ENCODE assay signal across 8 cellular contexts in the genomic region with DNA sequence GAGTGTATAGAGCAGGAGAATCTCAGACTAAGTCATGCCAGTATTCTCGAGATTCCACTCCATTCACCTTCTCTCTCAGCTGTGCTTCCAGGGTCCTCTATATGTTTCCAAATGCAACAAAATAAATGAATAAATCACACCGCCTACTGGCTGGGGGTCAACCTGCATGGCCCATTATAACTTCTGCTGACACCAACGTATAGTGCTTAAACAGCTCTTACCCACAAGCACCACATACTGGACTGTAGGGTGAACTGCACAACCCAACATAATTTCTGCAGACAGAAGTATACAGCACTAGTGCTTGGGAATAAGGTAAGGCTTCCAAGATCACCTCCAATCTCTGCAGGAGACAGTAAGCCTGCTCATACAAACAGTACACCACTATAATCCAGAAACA. TPM values are rescaled to one million over a fixed set of nuclear protein-coding genes. Genes with fewer than 3 reads are reported as not detected.
DNase-seq lines count a peak whose midpoint lies in the region; ATAC-seq, FAIRE-seq and TF ChIP-seq lines count a peak whose summit lies in the region.

No MANE protein-coding gene starts in this region.

- TF ChIP-seq CTCF in A549 (IDR thresholded peaks at IDR 0.05) (no peak), adrenal gland (IDR thresholded peaks at IDR 0.05) (peak in 2 of 6 experiments; percentile 9 to 10)

- H3K27ac Mint-ChIP-seq in CD4-positive, alpha-beta memory T cell: no peak overlapping the region

- H3K4me1 ChIP-seq in A549 (no peaks in the 10 kb centered on the region), adrenal gland (replicated peaks in 1 of 2) (no peaks in the 10 kb centered on the region)
- H3K4me1 ChIP-seq in CD4-positive, alpha-beta memory T cell (ENCODE audit: insufficient read depth, low read length): no peaks in the 10 kb centered on the region

- TF ChIP-seq EP300 in A549 (IDR thresholded peaks at IDR 0.05): no peak

- WGBS in A549 (ENCODE audit: missing lambda C conversion rate): 3% methylated on average over 3 of the region's 3 CpGs
- 45 to 65% (median 58%) methylated on average over 3 of the region's 3 CpGs for WGBS in adrenal gland, 4 donors

- no peak overlapping the region for H3K4me2 ChIP-seq in A549

- H3K4me3 ChIP-seq in A549 (no peak overlapping the region), adrenal gland (no peak overlapping the region)
- no peak overlapping the region for H3K4me3 ChIP-seq in CD4-positive, alpha-beta memory T cell (ENCODE audit: low read length in 2 of 2)

- no peak overlapping the region for H3K4me3 Mint-ChIP-seq in CD4-positive, alpha-beta memory T cell

- FAIRE-seq in A549 (lab: Jason Lieb, UNC): no peak

- TF ChIP-seq RAD21 in A549 (conservative IDR thresholded peaks at IDR 0.05 in 1 of 2, IDR thresholded peaks at IDR 0.05 in 1 of 2): peak in 1 of 2 experiments; percentile 50; a peak in 2 of 5 replicates

- POLR2A ChIA-PET in A549 (lab: Yijun Ruan, JAX): no interaction called here
- POLR2A ChIA-PET in CD4-positive, alpha-beta memory T cell (lab: Charles Lee; ENCODE audit: partially characterized antibody): no interaction called here

- ATAC-seq in A549 (peak; percentile 87 to 97; a peak in 5 of 6 replicates), GM18517 (IDR thresholded peaks at IDR 0.05; ENCODE audit: unreplicated experiment) (peak; percentile 97), HG02884 (IDR thresholded peaks at IDR 0.05; ENCODE audit: unreplicated experiment) (peak; percentile 98), esophagus mucosa (peak; percentile 78)

- peak in 1 of 2 experiments; percentile 59 for DNase-seq in A549 (ENCODE audit: low read depth in 1 of 2, low spot score in 1 of 2)
- DNase-seq in NCI-H69 (lab: John Stamatoyannopoulos, UW): peak; percentile 64
- DNase-seq in CD4-positive, alpha-beta memory T cell: no peak
- no peak for DNase-seq in adrenal gland
- DNase-seq in KG1 (lab: John Stamatoyannopoulos, UW): no peak

- H3K4me1 Mint-ChIP-seq in CD4-positive, alpha-beta memory T cell: no peaks in the 10 kb centered on the region

- TF ChIP-seq POLR2A in A549 (IDR thresholded peaks at IDR 0.05; ENCODE audit: low read length): no peak
- TF ChIP-seq POLR2A in adrenal gland (IDR thresholded peaks at IDR 0.05): no peak

- H3K27ac ChIP-seq in A549 (no peak overlapping the region), adrenal gland (no peak overlapping the region)
- H3K27ac ChIP-seq in CD4-positive, alpha-beta memory T cell (ENCODE audit: low read depth, low read length): no peak overlapping the region

- H3K9me3 Mint-ChIP-seq in CD4-positive, alpha-beta memory T cell: peaks cover 0 to 39% (median 12%) of the 10 kb centered on the region in 8 donors

- H3K27me3 Mint-ChIP-seq in CD4-positive, alpha-beta memory T cell: peaks cover 6 to 7% of the 10 kb centered on the region in 2 donors

- H3K36me3 Mint-ChIP-seq in CD4-positive, alpha-beta memory T cell: no peaks in the 10 kb centered on the region

- H3K27me3 ChIP-seq in CD4-positive, alpha-beta memory T cell (ENCODE audit: insufficient read depth, low read length): no peaks in the 10 kb centered on the region
- H3K27me3 ChIP-seq in adrenal gland: no peaks in the 10 kb centered on the region

- no peaks in the 10 kb centered on the region for H3K9me3 ChIP-seq in A549
- H3K9me3 ChIP-seq in CD4-positive, alpha-beta memory T cell (ENCODE audit: control insufficient read depth in 1 of 2, low read length in 2 of 2): no peaks in the 10 kb centered on the region
- peaks cover 0 to 6% (median 0%) of the 10 kb centered on the region in 3 donors for H3K9me3 ChIP-seq in adrenal gland (replicated peaks in 1 of 3)

- H3K36me3 ChIP-seq in CD4-positive, alpha-beta memory T cell (ENCODE audit: insufficient read depth, low read length): no peaks in the 10 kb centered on the region
- H3K36me3 ChIP-seq in adrenal gland (replicated peaks in 1 of 2): no peaks in the 10 kb centered on the region

- CTCF ChIA-PET in A549 (lab: Yijun Ruan, JAX): interaction anchor here (1.3 kb wide), 1 partner anchor 10 kb away, joined by 3 read pairs; no protein-coding TSS in a partner anchor
- CTCF ChIA-PET in CD4-positive, alpha-beta memory T cell (lab: Charles Lee; ENCODE audit: partially characterized antibody): no interaction called here

- intact Hi-C loops in CD4-positive, alpha-beta memory T cell (cut with micrococcal nuclease): no loop called here
- intact Hi-C loops in adrenal gland (cut with DNase I): no loop called here

TF ChIP-seq in A549, 52 proteins besides CTCF, POLR2A, EP300 and RAD21 (continues in another document):
- no peak for TF ChIP-seq TP53 (CRISPR knock-in tag; IDR thresholded peaks at IDR 0.05)
- TF ChIP-seq ZSCAN20 (CRISPR knock-in tag; IDR thresholded peaks at IDR 0.05): no peak
- TF ChIP-seq CBX8 (IDR thresholded peaks at IDR 0.05): no peak
- TF ChIP-seq HOXA7 (CRISPR knock-in tag; IDR thresholded peaks at IDR 0.05): no peak
- no peak for TF ChIP-seq ATOH8 (CRISPR knock-in tag; IDR thresholded peaks at IDR 0.05; ENCODE audit: low read depth)
- TF ChIP-seq, protein P1, sequence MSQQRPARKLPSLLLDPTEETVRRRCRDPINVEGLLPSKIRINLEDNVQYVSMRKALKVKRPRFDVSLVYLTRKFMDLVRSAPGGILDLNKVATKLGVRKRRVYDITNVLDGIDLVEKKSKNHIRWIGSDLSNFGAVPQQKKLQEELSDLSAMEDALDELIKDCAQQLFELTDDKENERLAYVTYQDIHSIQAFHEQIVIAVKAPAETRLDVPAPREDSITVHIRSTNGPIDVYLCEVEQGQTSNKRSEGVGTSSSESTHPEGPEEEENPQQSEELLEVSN (IDR thresholded peaks at IDR 0.05; ENCODE audit: borderline replicate concordance, low read depth): no peak
- TF ChIP-seq NPAS2 (CRISPR knock-in tag; IDR thresholded peaks at IDR 0.05; ENCODE audit: borderline replicate concordance): no peak
- no peak for TF ChIP-seq CEBPB (IDR thresholded peaks at IDR 0.05)
- TF ChIP-seq, protein P2, sequence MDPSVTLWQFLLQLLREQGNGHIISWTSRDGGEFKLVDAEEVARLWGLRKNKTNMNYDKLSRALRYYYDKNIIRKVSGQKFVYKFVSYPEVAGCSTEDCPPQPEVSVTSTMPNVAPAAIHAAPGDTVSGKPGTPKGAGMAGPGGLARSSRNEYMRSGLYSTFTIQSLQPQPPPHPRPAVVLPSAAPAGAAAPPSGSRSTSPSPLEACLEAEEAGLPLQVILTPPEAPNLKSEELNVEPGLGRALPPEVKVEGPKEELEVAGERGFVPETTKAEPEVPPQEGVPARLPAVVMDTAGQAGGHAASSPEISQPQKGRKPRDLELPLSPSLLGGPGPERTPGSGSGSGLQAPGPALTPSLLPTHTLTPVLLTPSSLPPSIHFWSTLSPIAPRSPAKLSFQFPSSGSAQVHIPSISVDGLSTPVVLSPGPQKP (IDR thresholded peaks at IDR 0.05; ENCODE audit: low read depth, low read length): no peak
- no peak for TF ChIP-seq FOXS1 (CRISPR knock-in tag; IDR thresholded peaks at IDR 0.05)
- no peak for TF ChIP-seq ZNF302 (CRISPR knock-in tag; IDR thresholded peaks at IDR 0.05)
- TF ChIP-seq, protein P3, sequence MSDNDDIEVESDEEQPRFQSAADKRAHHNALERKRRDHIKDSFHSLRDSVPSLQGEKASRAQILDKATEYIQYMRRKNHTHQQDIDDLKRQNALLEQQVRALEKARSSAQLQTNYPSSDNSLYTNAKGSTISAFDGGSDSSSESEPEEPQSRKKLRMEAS (IDR thresholded peaks at IDR 0.05): no peak
- TF ChIP-seq MAZ (IDR thresholded peaks at IDR 0.05; ENCODE audit: borderline replicate concordance, low read depth, low read length): no peak
- no peak for TF ChIP-seq REST (IDR thresholded peaks at IDR 0.05)

RNA-seq across cellular contexts. Expression of gene HTR4, which starts 33.1 kb away (rescaled TPM):
- polyA plus RNA-seq in A549 (2011; rRNA removed): not detected in 2 replicates
- polyA plus RNA-seq in A549 (2012; cell fraction: cytosol; rRNA removed): not detected in 2 replicates
- not detected in 2 replicates for polyA plus RNA-seq in A549 (2012; cell fraction: nucleus; rRNA removed)
- polyA plus RNA-seq in A549 (2017; fragmentation: RNase III; extraction: RNeasy Plus Mini Kit Qiagen cat#74134 plus additional on column Dnase treatment): not detected in 3 replicates
- polyA minus RNA-seq in A549 (2011; rRNA and poly(A)+ RNA removed): not detected in 2 replicates
- 0.08 TPM for total RNA-seq in esophagus mucosa
- not detected for total RNA-seq in CD4-positive, alpha-beta memory T cell
- not detected for polyA plus RNA-seq in CD4-positive, alpha-beta memory T cell
- total RNA-seq in adrenal gland: 1 to 10 TPM in 5 of 8 donors, under 1 TPM in 2, not detected in 1; 0.35 to 2.6 (median 1.4) TPM
- polyA plus RNA-seq in adrenal gland: under 1 TPM; 0.16 to 0.38 (median 0.27) TPM
